8 cellular contexts compared by ENCODE assay signal in genomic region chr10:61752111-61753011, GRCh38.
DNase-seq lines count a peak whose midpoint lies in the region; ATAC-seq, FAIRE-seq and TF ChIP-seq lines count a peak whose summit lies in the region.

No MANE protein-coding gene starts in this region.

- no peak for ATAC-seq in CD8-positive, alpha-beta T cell
- ATAC-seq in GM21390 (IDR thresholded peaks at IDR 0.05; ENCODE audit: unreplicated experiment) (peak; percentile 52), pancreas (peak in 3 of 4 donors; percentile 18 to 58 (median 45))

- peaks cover 9% of the 10 kb centered on the region for H3K4me1 ChIP-seq in CD8-positive, alpha-beta T cell (ENCODE audit: insufficient read depth, low read length)
- H3K4me1 ChIP-seq in pancreas: peaks cover 7 to 17% (median 9%) of the 10 kb centered on the region in 3 donors

- CTCF ChIA-PET in CD8-positive, alpha-beta T cell (lab: Charles Lee): interaction anchor here (0.7 to 3.2 kb wide), 9 partner anchors 8 to 145 kb away, joined by 3 to 23 read pairs (median 8); no protein-coding TSS in a partner anchor

- no peak for DNase-seq in CD8-positive, alpha-beta T cell
- DNase-seq in chondrocyte (ENCODE audit: low spot score): no peak
- DNase-seq in pancreas: no peak
- DNase-seq in stimulated activated CD4-positive, alpha-beta T cell treated with anti-CD3 and anti-CD28 coated beads, Interleukin-12 subunit alpha, Interleukin-12 subunit beta, amount 100 ng/mL, for 4 hours: no peak
- DNase-seq in NCI-H2196 treated with DMSO at 0.1 percent for 48 hours (lab: John Stamatoyannopoulos, UW; ENCODE audit: unreplicated experiment): no peak
- DNase-seq in NCI-H2227 treated with DMSO at 0.1 percent for 48 hours (lab: John Stamatoyannopoulos, UW): no peak

- H3K27me3 ChIP-seq in CD8-positive, alpha-beta T cell (ENCODE audit: insufficient read depth, low read length): no peaks in the 10 kb centered on the region
- H3K27me3 ChIP-seq in pancreas: no peaks in the 10 kb centered on the region

- H3K36me3 Mint-ChIP-seq in CD8-positive, alpha-beta T cell: no peaks in the 10 kb centered on the region
- H3K36me3 Mint-ChIP-seq in chondrocyte (ENCODE audit: low read depth): no peaks in the 10 kb centered on the region

- no peaks in the 10 kb centered on the region for H3K9me3 ChIP-seq in CD8-positive, alpha-beta T cell (ENCODE audit: low read length)
- H3K9me3 ChIP-seq in KOPT-K1 (ENCODE audit: insufficient read depth, low read length, poor library complexity, severe bottlenecking) (no peaks in the 10 kb centered on the region), pancreas (no peaks in the 10 kb centered on the region)

- intact Hi-C loops in CD8-positive, alpha-beta T cell (cut with DNase I, micrococcal nuclease): loop anchor here (5.0 to 10.0 kb wide), 2 partner anchors 282 to 495 kb away; no protein-coding TSS in a partner anchor
- intact Hi-C loops in pancreas (cut with DNase I): no loop called here

- H3K4me1 Mint-ChIP-seq in CD8-positive, alpha-beta T cell (ENCODE audit: low read depth): peaks cover 21% of the 10 kb centered on the region
- H3K4me1 Mint-ChIP-seq in chondrocyte (ENCODE audit: low read depth): peaks cover 72% of the 10 kb centered on the region

- WGBS in pancreas, 2 donors: 33 to 36% methylated on average over 6 of the region's 6 CpGs

- TF ChIP-seq CTCF in CD8-positive, alpha-beta T cell (IDR thresholded peaks at IDR 0.05): no peak
- TF ChIP-seq CTCF in chondrocyte (IDR thresholded peaks at IDR 0.05) (no peak), pancreas (IDR thresholded peaks at IDR 0.05) (no peak)

- no peak overlapping the region for H3K4me3 ChIP-seq in CD8-positive, alpha-beta T cell (ENCODE audit: low read depth, low read length)
- H3K4me3 ChIP-seq in pancreas: no peak overlapping the region

- peak overlapping the region; percentile 22 for H3K4me3 Mint-ChIP-seq in CD8-positive, alpha-beta T cell
- peak overlapping the region; percentile 5 for H3K4me3 Mint-ChIP-seq in chondrocyte (ENCODE audit: unreplicated experiment)

- no peaks in the 10 kb centered on the region for H3K9me3 Mint-ChIP-seq in CD8-positive, alpha-beta T cell
- H3K9me3 Mint-ChIP-seq in chondrocyte (ENCODE audit: low read depth): no peaks in the 10 kb centered on the region

- no peaks in the 10 kb centered on the region for H3K27me3 Mint-ChIP-seq in CD8-positive, alpha-beta T cell (ENCODE audit: low read depth)
- no peaks in the 10 kb centered on the region for H3K27me3 Mint-ChIP-seq in chondrocyte (ENCODE audit: low read depth)

- no peak for FAIRE-seq in pancreas (lab: Jason Lieb, UNC)

- no peaks in the 10 kb centered on the region for H3K36me3 ChIP-seq in CD8-positive, alpha-beta T cell (ENCODE audit: insufficient read depth, low read length)
- H3K36me3 ChIP-seq in KOPT-K1 (ENCODE audit: insufficient read depth, low read length) (no peaks in the 10 kb centered on the region), pancreas (no peaks in the 10 kb centered on the region)

- H3K27ac Mint-ChIP-seq in CD8-positive, alpha-beta T cell: peak overlapping the region; percentile 18
- H3K27ac Mint-ChIP-seq in chondrocyte (ENCODE audit: unreplicated experiment): peak overlapping the region; percentile 75

- POLR2A ChIA-PET in CD8-positive, alpha-beta T cell (lab: Charles Lee): interaction anchor here (0.6 to 1.3 kb wide), 2 partner anchors 67 to 68 kb away, joined by 3 to 4 read pairs; no protein-coding TSS in a partner anchor

- no peak overlapping the region for H3K27ac ChIP-seq in CD8-positive, alpha-beta T cell (ENCODE audit: low read depth, low read length)
- H3K27ac ChIP-seq in KOPT-K1 (ENCODE audit: low read depth, low read length, poor library complexity, severe bottlenecking) (peak overlapping the region; percentile 98), pancreas (peak overlapping the region in 2 of 4 donors; percentile 29 to 30)

Comparison
In these comparisons a context has a peak if more than half of its experiments do, and no peak if none do; other contexts are left out.
1. intact Hi-C loops: an anchor here in CD8-positive, alpha-beta T cell (5.0 to 10.0 kb wide); none called in pancreas.